ENCODE assay signal across 8 cellular contexts in the genomic region with DNA sequence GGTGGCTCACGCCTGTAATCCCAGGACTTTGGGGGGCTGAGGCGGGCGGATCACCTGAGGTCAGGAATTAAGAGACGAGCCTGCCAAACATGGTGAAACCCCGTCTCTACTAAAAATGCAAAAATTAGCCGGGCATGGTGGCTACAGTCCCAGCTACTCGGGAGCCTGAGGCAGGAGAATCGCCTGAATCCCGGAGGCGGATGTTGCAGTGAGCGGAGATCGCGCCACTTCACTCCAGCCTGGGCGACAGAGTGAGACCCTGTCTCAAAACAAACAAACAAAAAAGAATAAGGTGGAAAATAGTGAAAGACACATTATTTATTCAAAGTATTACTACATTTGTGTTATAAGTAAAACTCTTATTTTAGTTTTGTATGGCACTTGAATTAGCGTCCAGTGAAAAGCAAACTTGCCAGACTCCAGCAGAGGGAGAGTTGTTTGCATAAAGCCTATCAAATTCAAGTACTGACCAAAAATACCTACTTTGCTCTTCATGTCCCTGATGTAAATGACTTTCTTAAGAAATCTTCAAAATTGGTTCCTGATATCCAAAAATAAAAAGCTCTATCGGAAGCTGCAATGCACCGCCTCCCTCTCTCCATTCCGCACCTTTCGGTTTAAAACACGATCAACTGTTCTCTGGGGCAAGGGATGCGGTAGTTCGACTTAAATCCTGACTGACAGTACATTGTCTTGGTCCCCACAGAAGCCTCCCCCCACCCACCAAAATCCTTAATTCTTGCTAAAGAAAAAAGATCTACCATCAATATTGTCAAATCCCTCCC. TPM values are rescaled to one million over a fixed set of nuclear protein-coding genes. Genes with fewer than 3 reads are reported as not detected.
DNase-seq lines count a peak whose midpoint lies in the region; ATAC-seq and TF ChIP-seq lines count a peak whose summit lies in the region.

No MANE protein-coding gene starts in this region.

- 48% methylated on average over 22 of the region's 22 CpGs for WGBS in liver
- 49 to 51% methylated on average over 22 of the region's 22 CpGs for WGBS in tibial nerve, 2 donors

- TF ChIP-seq EP300 in tibial nerve (IDR thresholded peaks at IDR 0.05) = no peak

- intact Hi-C loops in cardiac septum (cut with DNase I) = loop anchor here (5.0 kb wide), 1 partner anchor 222 kb away; a partner anchor contains a TSS

- no peak for ATAC-seq in HG03442 (IDR thresholded peaks at IDR 0.05; ENCODE audit: unreplicated experiment)
- no peak for ATAC-seq in HG03039 (IDR thresholded peaks at IDR 0.05; ENCODE audit: unreplicated experiment)

- H3K36me3 ChIP-seq in cardiac muscle cell (no peaks in the 10 kb centered on the region), liver (ENCODE audit: control insufficient read depth in 4 of 4, insufficient read depth in 3 of 4, low read depth in 1 of 4, low read length in 3 of 4) (no peaks in the 10 kb centered on the region), tibial nerve (peaks cover 0 to 15% (median 0%) of the 10 kb centered on the region in 3 donors)

- H3K9me3 ChIP-seq in cardiac muscle cell (ENCODE audit: low read depth) (no peaks in the 10 kb centered on the region), liver (ENCODE audit: control insufficient read depth in 4 of 4, low read length in 3 of 4) (no peaks in the 10 kb centered on the region), tibial nerve (no peaks in the 10 kb centered on the region)

- TF ChIP-seq CTCF in cardiac muscle cell (IDR thresholded peaks at IDR 0.05; ENCODE audit: low read depth, low read length) (no peak), liver (IDR thresholded peaks at IDR 0.05; ENCODE audit: low read depth, low read length, missing input control) (peak; percentile 15), tibial nerve (IDR thresholded peaks at IDR 0.05) (no peak)

- peak in 1 of 2 donors; percentile 25 for DNase-seq in cardiac muscle cell (ENCODE audit: low read depth in 1 of 2, low spot score in 1 of 2)
- DNase-seq in cardiac septum (ENCODE audit: low spot score) = no peak
- peak; percentile 20 for DNase-seq in astrocyte of the hippocampus (ENCODE audit: low read depth, low spot score)
- no peak for DNase-seq in tibial nerve (ENCODE audit: low spot score in 2 of 2)
- no peak for DNase-seq in stimulated activated CD4-positive, alpha-beta T cell treated with anti-CD3 and anti-CD28 coated beads, Interleukin-2, amount 100 ng/mL, for 24 hours

- no peak for TF ChIP-seq POLR2A in tibial nerve (IDR thresholded peaks at IDR 0.05)

- H3K27me3 ChIP-seq in cardiac muscle cell (no peaks in the 10 kb centered on the region), liver (ENCODE audit: control insufficient read depth in 4 of 4, insufficient read depth in 4 of 4, low read length in 3 of 4) (no peaks in the 10 kb centered on the region), tibial nerve (no peaks in the 10 kb centered on the region)

- H3K27ac ChIP-seq in cardiac muscle cell = peak overlapping the region; percentile 94
- peak overlapping the region; percentile 97 for H3K27ac ChIP-seq in liver (ENCODE audit: low read depth in 1 of 2, low read length in 2 of 2)
- peak overlapping the region; percentile 85 to 98 (median 92) for H3K27ac ChIP-seq in tibial nerve

- H3K9ac ChIP-seq in liver (ENCODE audit: low read depth in 1 of 2, low read length in 2 of 2) = peak overlapping the region; percentile 73 to 81

- H3K4me3 ChIP-seq in cardiac muscle cell (peak overlapping the region; percentile 64), liver (ENCODE audit: low read depth in 1 of 3, low read length in 3 of 3) (peak overlapping the region; percentile 76 to 97 (median 93)), tibial nerve (peak overlapping the region; percentile 47 to 83 (median 64))

- peak in 1 of 2 donors; percentile 17 for TF ChIP-seq RAD21 in liver (IDR thresholded peaks at IDR 0.05)

- H3K4me1 ChIP-seq in cardiac muscle cell (ENCODE audit: low read depth) = peaks cover 5% of the 10 kb centered on the region
- H3K4me1 ChIP-seq in liver (ENCODE audit: control insufficient read depth in 4 of 4, insufficient read depth in 4 of 4, low read length in 3 of 4) = peaks cover 6 to 51% (median 19%) of the 10 kb centered on the region in 4 donors
- peaks cover 0 to 47% (median 15%) of the 10 kb centered on the region in 4 donors for H3K4me1 ChIP-seq in tibial nerve

TF ChIP-seq in liver, 16 proteins besides CTCF, POLR2A, EP300 and RAD21:
- TF ChIP-seq EGR1 (IDR thresholded peaks at IDR 0.05; ENCODE audit: low read depth in 2 of 2) = no peak
- TF ChIP-seq HNF4G (IDR thresholded peaks at IDR 0.05) = no peak
- TF ChIP-seq HNF4A (conservative IDR thresholded peaks at IDR 0.05) = no peak
- no peak for TF ChIP-seq FOXA2 (IDR thresholded peaks at IDR 0.05)
- TF ChIP-seq, protein P1, sequence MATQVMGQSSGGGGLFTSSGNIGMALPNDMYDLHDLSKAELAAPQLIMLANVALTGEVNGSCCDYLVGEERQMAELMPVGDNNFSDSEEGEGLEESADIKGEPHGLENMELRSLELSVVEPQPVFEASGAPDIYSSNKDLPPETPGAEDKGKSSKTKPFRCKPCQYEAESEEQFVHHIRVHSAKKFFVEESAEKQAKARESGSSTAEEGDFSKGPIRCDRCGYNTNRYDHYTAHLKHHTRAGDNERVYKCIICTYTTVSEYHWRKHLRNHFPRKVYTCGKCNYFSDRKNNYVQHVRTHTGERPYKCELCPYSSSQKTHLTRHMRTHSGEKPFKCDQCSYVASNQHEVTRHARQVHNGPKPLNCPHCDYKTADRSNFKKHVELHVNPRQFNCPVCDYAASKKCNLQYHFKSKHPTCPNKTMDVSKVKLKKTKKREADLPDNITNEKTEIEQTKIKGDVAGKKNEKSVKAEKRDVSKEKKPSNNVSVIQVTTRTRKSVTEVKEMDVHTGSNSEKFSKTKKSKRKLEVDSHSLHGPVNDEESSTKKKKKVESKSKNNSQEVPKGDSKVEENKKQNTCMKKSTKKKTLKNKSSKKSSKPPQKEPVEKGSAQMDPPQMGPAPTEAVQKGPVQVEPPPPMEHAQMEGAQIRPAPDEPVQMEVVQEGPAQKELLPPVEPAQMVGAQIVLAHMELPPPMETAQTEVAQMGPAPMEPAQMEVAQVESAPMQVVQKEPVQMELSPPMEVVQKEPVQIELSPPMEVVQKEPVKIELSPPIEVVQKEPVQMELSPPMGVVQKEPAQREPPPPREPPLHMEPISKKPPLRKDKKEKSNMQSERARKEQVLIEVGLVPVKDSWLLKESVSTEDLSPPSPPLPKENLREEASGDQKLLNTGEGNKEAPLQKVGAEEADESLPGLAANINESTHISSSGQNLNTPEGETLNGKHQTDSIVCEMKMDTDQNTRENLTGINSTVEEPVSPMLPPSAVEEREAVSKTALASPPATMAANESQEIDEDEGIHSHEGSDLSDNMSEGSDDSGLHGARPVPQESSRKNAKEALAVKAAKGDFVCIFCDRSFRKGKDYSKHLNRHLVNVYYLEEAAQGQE (IDR thresholded peaks at IDR 0.05) = no peak
- TF ChIP-seq RXRA (IDR thresholded peaks at IDR 0.05) = no peak

RNA-seq across cellular contexts. Expression of a gene that starts 1.2 kb away (rescaled TPM):
- total RNA-seq in cardiac muscle cell (22.8 and 47.8 TPM in 2 replicates), cardiac septum (34.5 TPM), liver (10 to 100 TPM; 33.8 to 81.1 TPM), tibial nerve (10 to 100 TPM; 57.3 to 97.5 (median 68.0) TPM)
- polyA plus RNA-seq in cardiac muscle cell (10.2 and 21.2 TPM in 2 replicates), liver (10 to 100 TPM in 1 of 2 donors, 1 to 10 TPM in 1; 6.3 to 14.2 TPM)
